ENCODE assay signal across 1 cellular context in the genomic region with DNA sequence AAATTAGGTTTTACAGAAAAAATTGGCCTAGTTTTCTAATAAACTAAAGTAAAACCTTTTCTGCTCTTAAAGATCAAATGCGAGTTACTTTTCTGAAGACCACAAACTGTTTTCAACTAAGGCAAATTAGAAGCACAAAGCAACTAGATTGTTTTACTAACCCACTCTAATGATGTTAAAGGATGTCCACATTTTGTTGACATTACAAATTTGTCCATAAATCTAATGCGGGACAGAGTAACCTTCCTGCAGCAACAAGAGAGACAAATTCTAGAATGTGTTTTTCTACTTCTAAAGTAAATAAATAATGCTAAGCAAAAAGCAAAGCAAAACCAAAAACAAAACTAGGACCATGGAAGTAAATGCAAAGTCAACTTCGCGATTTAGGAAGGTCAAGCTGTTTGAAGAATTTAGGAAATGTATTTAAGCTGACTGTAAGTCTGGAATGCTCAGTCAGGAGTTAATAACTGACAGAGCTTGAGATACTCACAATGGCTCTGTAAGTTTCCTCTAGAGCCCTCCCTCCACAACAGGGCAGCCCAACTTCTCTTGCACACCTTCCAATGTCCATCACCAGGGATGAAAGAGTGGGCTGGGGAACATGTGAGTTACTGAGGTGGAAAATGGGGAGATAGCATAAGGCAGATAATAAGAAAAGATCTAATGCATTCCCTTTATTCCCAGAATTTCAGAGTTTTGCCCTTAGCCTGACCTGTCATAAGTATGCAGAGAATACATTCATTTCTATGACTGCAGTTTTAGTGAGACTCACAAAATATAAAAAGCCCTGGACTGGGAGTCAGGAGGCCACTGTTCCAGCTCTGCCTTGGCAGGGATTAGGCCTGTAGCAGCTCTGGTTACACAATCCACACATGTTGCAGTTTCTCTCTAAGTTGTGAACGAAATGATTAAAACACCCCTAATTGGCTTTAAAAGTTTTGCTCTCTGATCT.
TF ChIP-seq lines count a peak whose summit lies in the region.

No MANE protein-coding gene starts in this region.

TF ChIP-seq in HepG2, 621 proteins besides CTCF, POLR2A, EP300 and RAD21 (continued from another document and continues in another):
- TF ChIP-seq, protein P1, sequence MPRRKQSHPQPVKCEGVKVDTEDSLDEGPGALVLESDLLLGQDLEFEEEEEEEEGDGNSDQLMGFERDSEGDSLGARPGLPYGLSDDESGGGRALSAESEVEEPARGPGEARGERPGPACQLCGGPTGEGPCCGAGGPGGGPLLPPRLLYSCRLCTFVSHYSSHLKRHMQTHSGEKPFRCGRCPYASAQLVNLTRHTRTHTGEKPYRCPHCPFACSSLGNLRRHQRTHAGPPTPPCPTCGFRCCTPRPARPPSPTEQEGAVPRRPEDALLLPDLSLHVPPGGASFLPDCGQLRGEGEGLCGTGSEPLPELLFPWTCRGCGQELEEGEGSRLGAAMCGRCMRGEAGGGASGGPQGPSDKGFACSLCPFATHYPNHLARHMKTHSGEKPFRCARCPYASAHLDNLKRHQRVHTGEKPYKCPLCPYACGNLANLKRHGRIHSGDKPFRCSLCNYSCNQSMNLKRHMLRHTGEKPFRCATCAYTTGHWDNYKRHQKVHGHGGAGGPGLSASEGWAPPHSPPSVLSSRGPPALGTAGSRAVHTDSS (CRISPR knock-in tag; conservative IDR thresholded peaks at IDR 0.05), result no peak
- TF ChIP-seq XBP1 (CRISPR knock-in tag; IDR thresholded peaks at IDR 0.05) (no peak), NRL (CRISPR knock-in tag; IDR thresholded peaks at IDR 0.05; ENCODE audit: borderline replicate concordance) (no peak), REPIN1 (CRISPR knock-in tag; IDR thresholded peaks at IDR 0.05; ENCODE audit: borderline replicate concordance, low read depth) (no peak), PRDM15 (CRISPR knock-in tag; IDR thresholded peaks at IDR 0.05) (no peak; the same call in 1 of the 2 replicates), SP1 (IDR thresholded peaks at IDR 0.05) (no peak), SP1 (CRISPR knock-in tag; IDR thresholded peaks at IDR 0.05) (0 out of 2 replicates have a peak, but pooled peaks have one; percentile 19), ZNF383 (CRISPR knock-in tag; IDR thresholded peaks at IDR 0.05; ENCODE audit: borderline replicate concordance) (no peak), ARHGAP35 (CRISPR knock-in tag; IDR thresholded peaks at IDR 0.05; ENCODE audit: borderline replicate concordance) (no peak), ZNF207 (IDR thresholded peaks at IDR 0.05; ENCODE audit: borderline replicate concordance) (no peak), HMG20A (CRISPR knock-in tag; IDR thresholded peaks at IDR 0.05; ENCODE audit: borderline replicate concordance) (peak; percentile 63; the same call in 1 of the 2 replicates), ZNF878 (CRISPR knock-in tag; IDR thresholded peaks at IDR 0.05) (no peak), NFYC (CRISPR knock-in tag; IDR thresholded peaks at IDR 0.05) (no peak), ATF2 (CRISPR knock-in tag; IDR thresholded peaks at IDR 0.05) (0 out of 2 replicates have a peak, but pooled peaks have one; percentile 19), ZC3H13 (CRISPR knock-in tag; IDR thresholded peaks at IDR 0.05) (no peak), ZNF704 (CRISPR knock-in tag; IDR thresholded peaks at IDR 0.05; ENCODE audit: borderline replicate concordance) (no peak), SSRP1 (CRISPR knock-in tag; IDR thresholded peaks at IDR 0.05) (no peak), KDM4B (CRISPR knock-in tag; IDR thresholded peaks at IDR 0.05) (no peak), ZNF292 (CRISPR knock-in tag; IDR thresholded peaks at IDR 0.05; ENCODE audit: borderline replicate concordance, low read depth) (peak; percentile 84; the same call in 1 of the 2 replicates), ELF4 (CRISPR knock-in tag; IDR thresholded peaks at IDR 0.05; ENCODE audit: borderline replicate concordance) (no peak), MLX (CRISPR knock-in tag; IDR thresholded peaks at IDR 0.05) (no peak), FOXJ3 (CRISPR knock-in tag; IDR thresholded peaks at IDR 0.05; ENCODE audit: borderline replicate concordance) (no peak; the same call in 1 of the 2 replicates), NR2F6 (IDR thresholded peaks at IDR 0.05) (no peak; the same call in 1 of the 2 replicates), NR2F6 (CRISPR knock-in tag; IDR thresholded peaks at IDR 0.05) (peak; percentile 51), ZNF451 (CRISPR knock-in tag; IDR thresholded peaks at IDR 0.05) (no peak)
- TF ChIP-seq, protein P2, sequence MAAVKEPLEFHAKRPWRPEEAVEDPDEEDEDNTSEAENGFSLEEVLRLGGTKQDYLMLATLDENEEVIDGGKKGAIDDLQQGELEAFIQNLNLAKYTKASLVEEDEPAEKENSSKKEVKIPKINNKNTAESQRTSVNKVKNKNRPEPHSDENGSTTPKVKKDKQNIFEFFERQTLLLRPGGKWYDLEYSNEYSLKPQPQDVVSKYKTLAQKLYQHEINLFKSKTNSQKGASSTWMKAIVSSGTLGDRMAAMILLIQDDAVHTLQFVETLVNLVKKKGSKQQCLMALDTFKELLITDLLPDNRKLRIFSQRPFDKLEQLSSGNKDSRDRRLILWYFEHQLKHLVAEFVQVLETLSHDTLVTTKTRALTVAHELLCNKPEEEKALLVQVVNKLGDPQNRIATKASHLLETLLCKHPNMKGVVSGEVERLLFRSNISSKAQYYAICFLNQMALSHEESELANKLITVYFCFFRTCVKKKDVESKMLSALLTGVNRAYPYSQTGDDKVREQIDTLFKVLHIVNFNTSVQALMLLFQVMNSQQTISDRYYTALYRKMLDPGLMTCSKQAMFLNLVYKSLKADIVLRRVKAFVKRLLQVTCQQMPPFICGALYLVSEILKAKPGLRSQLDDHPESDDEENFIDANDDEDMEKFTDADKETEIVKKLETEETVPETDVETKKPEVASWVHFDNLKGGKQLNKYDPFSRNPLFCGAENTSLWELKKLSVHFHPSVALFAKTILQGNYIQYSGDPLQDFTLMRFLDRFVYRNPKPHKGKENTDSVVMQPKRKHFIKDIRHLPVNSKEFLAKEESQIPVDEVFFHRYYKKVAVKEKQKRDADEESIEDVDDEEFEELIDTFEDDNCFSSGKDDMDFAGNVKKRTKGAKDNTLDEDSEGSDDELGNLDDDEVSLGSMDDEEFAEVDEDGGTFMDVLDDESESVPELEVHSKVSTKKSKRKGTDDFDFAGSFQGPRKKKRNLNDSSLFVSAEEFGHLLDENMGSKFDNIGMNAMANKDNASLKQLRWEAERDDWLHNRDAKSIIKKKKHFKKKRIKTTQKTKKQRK (IDR thresholded peaks at IDR 0.05; ENCODE audit: low read length), result no peak
- TF ChIP-seq, protein P3, sequence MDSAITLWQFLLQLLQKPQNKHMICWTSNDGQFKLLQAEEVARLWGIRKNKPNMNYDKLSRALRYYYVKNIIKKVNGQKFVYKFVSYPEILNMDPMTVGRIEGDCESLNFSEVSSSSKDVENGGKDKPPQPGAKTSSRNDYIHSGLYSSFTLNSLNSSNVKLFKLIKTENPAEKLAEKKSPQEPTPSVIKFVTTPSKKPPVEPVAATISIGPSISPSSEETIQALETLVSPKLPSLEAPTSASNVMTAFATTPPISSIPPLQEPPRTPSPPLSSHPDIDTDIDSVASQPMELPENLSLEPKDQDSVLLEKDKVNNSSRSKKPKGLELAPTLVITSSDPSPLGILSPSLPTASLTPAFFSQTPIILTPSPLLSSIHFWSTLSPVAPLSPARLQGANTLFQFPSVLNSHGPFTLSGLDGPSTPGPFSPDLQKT (CRISPR knock-in tag; IDR thresholded peaks at IDR 0.05; ENCODE audit: borderline replicate concordance), result no peak
- TF ChIP-seq, protein P4, sequence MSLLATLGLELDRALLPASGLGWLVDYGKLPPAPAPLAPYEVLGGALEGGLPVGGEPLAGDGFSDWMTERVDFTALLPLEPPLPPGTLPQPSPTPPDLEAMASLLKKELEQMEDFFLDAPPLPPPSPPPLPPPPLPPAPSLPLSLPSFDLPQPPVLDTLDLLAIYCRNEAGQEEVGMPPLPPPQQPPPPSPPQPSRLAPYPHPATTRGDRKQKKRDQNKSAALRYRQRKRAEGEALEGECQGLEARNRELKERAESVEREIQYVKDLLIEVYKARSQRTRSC (CRISPR knock-in tag; IDR thresholded peaks at IDR 0.05; ENCODE audit: low read depth), result no peak
- TF ChIP-seq, protein P5, sequence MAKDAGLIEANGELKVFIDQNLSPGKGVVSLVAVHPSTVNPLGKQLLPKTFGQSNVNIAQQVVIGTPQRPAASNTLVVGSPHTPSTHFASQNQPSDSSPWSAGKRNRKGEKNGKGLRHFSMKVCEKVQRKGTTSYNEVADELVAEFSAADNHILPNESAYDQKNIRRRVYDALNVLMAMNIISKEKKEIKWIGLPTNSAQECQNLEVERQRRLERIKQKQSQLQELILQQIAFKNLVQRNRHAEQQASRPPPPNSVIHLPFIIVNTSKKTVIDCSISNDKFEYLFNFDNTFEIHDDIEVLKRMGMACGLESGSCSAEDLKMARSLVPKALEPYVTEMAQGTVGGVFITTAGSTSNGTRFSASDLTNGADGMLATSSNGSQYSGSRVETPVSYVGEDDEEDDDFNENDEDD (CRISPR knock-in tag; IDR thresholded peaks at IDR 0.05; ENCODE audit: borderline replicate concordance), result no peak
- TF ChIP-seq, protein P6, sequence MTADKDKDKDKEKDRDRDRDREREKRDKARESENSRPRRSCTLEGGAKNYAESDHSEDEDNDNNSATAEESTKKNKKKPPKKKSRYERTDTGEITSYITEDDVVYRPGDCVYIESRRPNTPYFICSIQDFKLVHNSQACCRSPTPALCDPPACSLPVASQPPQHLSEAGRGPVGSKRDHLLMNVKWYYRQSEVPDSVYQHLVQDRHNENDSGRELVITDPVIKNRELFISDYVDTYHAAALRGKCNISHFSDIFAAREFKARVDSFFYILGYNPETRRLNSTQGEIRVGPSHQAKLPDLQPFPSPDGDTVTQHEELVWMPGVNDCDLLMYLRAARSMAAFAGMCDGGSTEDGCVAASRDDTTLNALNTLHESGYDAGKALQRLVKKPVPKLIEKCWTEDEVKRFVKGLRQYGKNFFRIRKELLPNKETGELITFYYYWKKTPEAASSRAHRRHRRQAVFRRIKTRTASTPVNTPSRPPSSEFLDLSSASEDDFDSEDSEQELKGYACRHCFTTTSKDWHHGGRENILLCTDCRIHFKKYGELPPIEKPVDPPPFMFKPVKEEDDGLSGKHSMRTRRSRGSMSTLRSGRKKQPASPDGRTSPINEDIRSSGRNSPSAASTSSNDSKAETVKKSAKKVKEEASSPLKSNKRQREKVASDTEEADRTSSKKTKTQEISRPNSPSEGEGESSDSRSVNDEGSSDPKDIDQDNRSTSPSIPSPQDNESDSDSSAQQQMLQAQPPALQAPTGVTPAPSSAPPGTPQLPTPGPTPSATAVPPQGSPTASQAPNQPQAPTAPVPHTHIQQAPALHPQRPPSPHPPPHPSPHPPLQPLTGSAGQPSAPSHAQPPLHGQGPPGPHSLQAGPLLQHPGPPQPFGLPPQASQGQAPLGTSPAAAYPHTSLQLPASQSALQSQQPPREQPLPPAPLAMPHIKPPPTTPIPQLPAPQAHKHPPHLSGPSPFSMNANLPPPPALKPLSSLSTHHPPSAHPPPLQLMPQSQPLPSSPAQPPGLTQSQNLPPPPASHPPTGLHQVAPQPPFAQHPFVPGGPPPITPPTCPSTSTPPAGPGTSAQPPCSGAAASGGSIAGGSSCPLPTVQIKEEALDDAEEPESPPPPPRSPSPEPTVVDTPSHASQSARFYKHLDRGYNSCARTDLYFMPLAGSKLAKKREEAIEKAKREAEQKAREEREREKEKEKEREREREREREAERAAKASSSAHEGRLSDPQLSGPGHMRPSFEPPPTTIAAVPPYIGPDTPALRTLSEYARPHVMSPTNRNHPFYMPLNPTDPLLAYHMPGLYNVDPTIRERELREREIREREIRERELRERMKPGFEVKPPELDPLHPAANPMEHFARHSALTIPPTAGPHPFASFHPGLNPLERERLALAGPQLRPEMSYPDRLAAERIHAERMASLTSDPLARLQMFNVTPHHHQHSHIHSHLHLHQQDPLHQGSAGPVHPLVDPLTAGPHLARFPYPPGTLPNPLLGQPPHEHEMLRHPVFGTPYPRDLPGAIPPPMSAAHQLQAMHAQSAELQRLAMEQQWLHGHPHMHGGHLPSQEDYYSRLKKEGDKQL (CRISPR knock-in tag; IDR thresholded peaks at IDR 0.05; ENCODE audit: low read depth), result no peak
